Comparison of ENCODE assay signal across 8 cellular contexts in the genomic region with DNA sequence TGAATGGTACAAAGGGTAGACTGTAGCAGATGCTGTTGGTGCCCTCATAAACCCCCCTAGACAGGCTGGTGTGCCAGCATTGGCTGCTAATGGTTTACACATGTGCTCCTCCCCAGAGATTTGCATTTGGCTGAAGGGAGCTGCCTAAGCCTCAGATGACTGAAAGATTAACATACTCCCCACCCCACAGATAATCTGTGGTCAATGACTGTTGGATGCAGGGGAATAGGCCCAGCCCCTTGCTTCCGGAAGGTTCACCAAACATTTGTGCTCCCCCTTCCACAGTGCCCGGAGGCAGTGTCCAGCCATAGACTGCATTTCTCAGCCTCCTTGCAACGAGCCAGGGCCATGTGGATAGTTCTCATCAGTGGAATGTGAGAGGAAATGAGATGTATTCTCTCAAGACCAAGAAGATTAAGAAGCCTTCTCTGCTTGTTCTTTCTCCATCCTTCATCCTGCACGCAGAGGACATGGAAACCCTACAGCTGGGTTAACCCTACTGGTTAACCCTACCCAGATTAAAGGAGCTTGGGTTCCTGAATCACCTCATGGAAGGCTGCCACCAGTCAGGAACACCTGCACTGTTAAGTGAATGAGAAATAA.
A peak's percentile ranks its signal among the peaks of the same experiment; 100 is the strongest.
DNase-seq lines count a peak whose midpoint lies in the region; ATAC-seq and TF ChIP-seq lines count a peak whose summit lies in the region.

No MANE protein-coding gene starts in this region.

- H3K9me3 ChIP-seq in NT2/D1 (ENCODE audit: insufficient read depth, low read length) (no peaks in the 10 kb centered on the region; the same call in 1 of the 2 replicates), heart left ventricle (no peaks in the 10 kb centered on the region)

- no peak overlapping the region for H3K9ac ChIP-seq in NT2/D1 (ENCODE audit: insufficient read length, low read depth)

- no peaks in the 10 kb centered on the region for H3K9me3 Mint-ChIP-seq in glutamatergic neuron (ENCODE audit: unreplicated experiment)

- ATAC-seq in GM18907 (IDR thresholded peaks at IDR 0.05; ENCODE audit: unreplicated experiment): peak; percentile 64
- ATAC-seq in HG02981 (IDR thresholded peaks at IDR 0.05; ENCODE audit: unreplicated experiment): peak; percentile 76
- ATAC-seq in heart left ventricle: no peak

- WGBS in heart left ventricle, 4 donors: 32 to 41% (median 36%) methylated on average over 4 of the region's 4 CpGs

- H3K36me3 Mint-ChIP-seq in glutamatergic neuron (ENCODE audit: unreplicated experiment): no peaks in the 10 kb centered on the region

- H3K4me3 ChIP-seq in NT2/D1 (ENCODE audit: insufficient read length, low read depth) (no peak overlapping the region), heart left ventricle (no peak overlapping the region)

- no peak overlapping the region for H3K4me3 Mint-ChIP-seq in glutamatergic neuron (ENCODE audit: unreplicated experiment)

- no peak for TF ChIP-seq CTCF in heart left ventricle (IDR thresholded peaks at IDR 0.05)
- TF ChIP-seq CTCF in glutamatergic neuron (IDR thresholded peaks at IDR 0.05; ENCODE audit: partially characterized antibody, unreplicated experiment): no peak

- H3K27ac Mint-ChIP-seq in glutamatergic neuron (ENCODE audit: unreplicated experiment): no peak overlapping the region

- peak; percentile 42 for DNase-seq in NT2/D1 (ENCODE audit: low read depth, low spot score)
- DNase-seq in iPS DF 4.7 (ENCODE audit: extremely low read depth, low spot score): peak; percentile 44
- DNase-seq in heart left ventricle: no peak
- no peak for DNase-seq in activated effector memory CD4-positive, alpha-beta T cell treated with anti-CD3 and anti-CD28 coated beads, Interleukin-2, amount 50 U/mL, for 16 hours
- no peak for DNase-seq in glutamatergic neuron
- DNase-seq in hypothalamus (lab: John Stamatoyannopoulos, UW): no peak

- no peaks in the 10 kb centered on the region for H3K36me3 ChIP-seq in NT2/D1 (ENCODE audit: insufficient read depth, insufficient read length, low read length)
- no peaks in the 10 kb centered on the region for H3K36me3 ChIP-seq in heart left ventricle

- intact Hi-C loops in heart left ventricle (cut with DNase I): loop anchor here in 1 of 10 donors (5.0 kb wide), 1 partner anchor 97 kb away; the partner anchor contains the start of gene LMNB1

- H3K27ac ChIP-seq in heart left ventricle: no peak overlapping the region

- H3K27me3 Mint-ChIP-seq in glutamatergic neuron (ENCODE audit: unreplicated experiment): no peaks in the 10 kb centered on the region

- H3K27me3 ChIP-seq in NT2/D1 (ENCODE audit: insufficient read depth, insufficient read length) (no peaks in the 10 kb centered on the region), heart left ventricle (peaks cover 0 to 12% (median 0%) of the 10 kb centered on the region in 9 donors)

- H3K4me1 ChIP-seq in NT2/D1 (ENCODE audit: insufficient read depth, insufficient read length) (peaks cover 2% of the 10 kb centered on the region), heart left ventricle (peaks cover 0 to 4% (median 0%) of the 10 kb centered on the region in 12 donors)

- H3K4me1 Mint-ChIP-seq in glutamatergic neuron (ENCODE audit: low read depth, unreplicated experiment): peaks cover 11% of the 10 kb centered on the region

- no peak for TF ChIP-seq POLR2A in heart left ventricle (IDR thresholded peaks at IDR 0.05)

Comparison
In these comparisons a context has a peak if more than half of its experiments do, and no peak if none do; other contexts are left out.
1. ATAC-seq: peak in GM18907 (single experiment) and HG02981 (single experiment); none in heart left ventricle (0 of 4).
2. DNase-seq: peak in NT2/D1 (single experiment) and iPS DF 4.7 (single experiment); none in heart left ventricle (0 of 5), activated effector memory CD4-positive, alpha-beta T cell treated with anti-CD3 and anti-CD28 coated beads, Interleukin-2, amount 50 U/mL, for 16 hours (single experiment), glutamatergic neuron (single experiment) and hypothalamus (0 of 51).